In genomic region chr3:151146071-151146730, GRCh38 we compare ENCODE assay signal across 8 cellular contexts. TPM values are rescaled to one million over a fixed set of nuclear protein-coding genes. Genes with fewer than 3 reads are reported as not detected.
DNase-seq lines count a peak whose midpoint lies in the region; ATAC-seq, FAIRE-seq and TF ChIP-seq lines count a peak whose summit lies in the region.

No MANE protein-coding gene starts in this region.

- no peaks in the 10 kb centered on the region for H3K27me3 Mint-ChIP-seq in endodermal cell (ENCODE audit: insufficient read depth)
- peaks cover 0 to 4% of the 10 kb centered on the region in 2 donors for H3K27me3 Mint-ChIP-seq in stimulated activated naive B cell treated with anti-CD40 and anti-IgM and Interleukin-4, amounts not matched to agents 10 μg/mL and 1 μg/mL and 100 μg/mL, for 72 hours

- peaks cover 2% of the 10 kb centered on the region for H3K4me1 ChIP-seq in endodermal cell (ENCODE audit: control insufficient read depth, insufficient read depth, low read length)

- 21 to 28% methylated on average over 8 to 9 of the region's 9 CpGs for WGBS in endodermal cell (ENCODE audit: insufficient coverage in 1 of 2, insufficient read length in 1 of 2), 2 experiments

- H3K9me3 Mint-ChIP-seq in endodermal cell: no peaks in the 10 kb centered on the region
- H3K9me3 Mint-ChIP-seq in stimulated activated naive B cell treated with anti-CD40 and anti-IgM and Interleukin-4, amounts not matched to agents 10 μg/mL and 1 μg/mL and 100 μg/mL, for 72 hours: no peaks in the 10 kb centered on the region

- no peaks in the 10 kb centered on the region for H3K4me1 Mint-ChIP-seq in endodermal cell
- H3K4me1 Mint-ChIP-seq in stimulated activated naive B cell treated with anti-CD40 and anti-IgM and Interleukin-4, amounts not matched to agents 10 μg/mL and 1 μg/mL and 100 μg/mL, for 72 hours: peaks cover 0 to 8% of the 10 kb centered on the region in 2 donors

- no peak overlapping the region for H3K4me3 Mint-ChIP-seq in endodermal cell
- H3K4me3 Mint-ChIP-seq in stimulated activated naive B cell treated with anti-CD40 and anti-IgM and Interleukin-4, amounts not matched to agents 10 μg/mL and 1 μg/mL and 100 μg/mL, for 72 hours: no peak overlapping the region

- TF ChIP-seq CTCF in D721Med (IDR thresholded peaks at IDR 0.05; ENCODE audit: insufficient read depth, missing control alignments): peak; percentile 90
- peak; percentile 54 for TF ChIP-seq CTCF in GM20000 (IDR thresholded peaks at IDR 0.05; ENCODE audit: extremely low read depth, missing control alignments)
- peak; percentile 96 for TF ChIP-seq CTCF in endodermal cell (conservative IDR thresholded peaks at IDR 0.05)

- H3K36me3 ChIP-seq in endodermal cell (ENCODE audit: control insufficient read depth, insufficient read depth, low read length): no peaks in the 10 kb centered on the region

- no peaks in the 10 kb centered on the region for H3K9me3 ChIP-seq in endodermal cell (ENCODE audit: control insufficient read depth, low read length)

- FAIRE-seq in D721Med (lab: Jason Lieb, UNC): no peak

- no peaks in the 10 kb centered on the region for H3K27me3 ChIP-seq in endodermal cell (ENCODE audit: control insufficient read depth, insufficient read depth, low read length, poor library complexity, severe bottlenecking)

- no peak overlapping the region for H3K27ac Mint-ChIP-seq in endodermal cell
- peak overlapping the region; percentile 31 for H3K27ac Mint-ChIP-seq in stimulated activated naive B cell treated with anti-CD40 and anti-IgM and Interleukin-4, amounts not matched to agents 10 μg/mL and 1 μg/mL and 100 μg/mL, for 72 hours

- H3K27ac ChIP-seq in endodermal cell (ENCODE audit: low read depth, low read length): no peak overlapping the region

- H3K9ac ChIP-seq in endodermal cell (ENCODE audit: extremely low read depth, low read length, poor library complexity, severe bottlenecking): no peak overlapping the region

- no peaks in the 10 kb centered on the region for H3K36me3 Mint-ChIP-seq in endodermal cell (ENCODE audit: low read depth)
- no peaks in the 10 kb centered on the region for H3K36me3 Mint-ChIP-seq in stimulated activated naive B cell treated with anti-CD40 and anti-IgM and Interleukin-4, amounts not matched to agents 10 μg/mL and 1 μg/mL and 100 μg/mL, for 72 hours

- ATAC-seq in HG03571 (IDR thresholded peaks at IDR 0.05; ENCODE audit: unreplicated experiment): peak; percentile 89
- ATAC-seq in stimulated activated naive B cell treated with anti-CD40 and anti-IgM and Interleukin-4, amounts not matched to agents 10 μg/mL and 1 μg/mL and 100 μg/mL, for 72 hours (replicated peaks): peak; percentile 91

- no peak overlapping the region for H3K4me3 ChIP-seq in endodermal cell (ENCODE audit: low read length)

- DNase-seq in D721Med (ENCODE audit: insufficient read length, low spot score) (no peak), GM20000 (ENCODE audit: low spot score) (peak; percentile 66), NCI-H526 treated with DMSO at 0.1 percent for 48 hours (lab: John Stamatoyannopoulos, UW) (peak; percentile 80), endodermal cell (peak; percentile 91), medulla oblongata (ENCODE audit: extremely low spot score) (peak; percentile 92)
- DNase-seq in activated CD4-positive, alpha-beta T cell treated with anti-CD3 and anti-CD28 coated beads, Interleukin-2, amount 50 U/mL, for 48 hours: peak; percentile 56 to 62
- DNase-seq in stimulated activated naive B cell treated with anti-CD40 and anti-IgM and Interleukin-4, amounts not matched to agents 10 μg/mL and 1 μg/mL and 100 μg/mL, for 72 hours: peak; percentile 53

RNA-seq across cellular contexts. Expression of gene GPR171, which starts 56.8 kb away (rescaled TPM):
- total RNA-seq in endodermal cell: not detected
- polyA plus RNA-seq in endodermal cell (2013, experiment 1 of 2): not detected
- not detected for polyA plus RNA-seq in endodermal cell (2013, experiment 2 of 2)
